Comparison of ENCODE assay signal across 14 cellular contexts in the genomic region with DNA sequence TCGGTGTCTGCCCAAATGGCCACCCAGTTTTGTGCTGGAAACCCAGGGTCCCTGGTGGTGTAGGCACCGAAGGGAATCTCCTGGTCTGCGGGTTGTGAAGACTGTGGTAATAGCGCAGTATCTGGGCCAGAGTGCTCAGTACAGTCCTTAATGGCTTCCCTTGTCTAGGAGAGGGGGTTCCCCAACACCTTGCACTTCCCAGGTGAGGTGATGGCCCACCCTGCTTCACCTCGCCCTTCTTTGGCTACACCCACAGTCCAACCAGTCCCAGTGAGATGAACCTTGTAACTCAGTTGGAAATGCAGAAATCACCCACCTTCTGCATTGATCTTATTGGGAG.
DNase-seq lines count a peak whose midpoint lies in the region; ATAC-seq and TF ChIP-seq lines count a peak whose summit lies in the region.
"Had no signal": no experiment of that assay in that cellular context is flagged by ENCODE, and none has a peak within 500 bp of the region (broad histone marks: within the 10 kb centered on the region; RNA-seq: fewer than 3 reads in every experiment).

No MANE protein-coding gene starts in this region.

- DNase-seq in PC-9 (no peak), stomach (no peak), CD14-positive monocyte (ENCODE audit: low spot score) (no peak), heart right ventricle (no peak)
- DNase-seq in activated CD4-positive, CD25-positive, alpha-beta regulatory T cell (lab: John Stamatoyannopoulos, UW) = no peak
- DNase-seq: Karpas-422, NCI-H187, NCI-H524 treated with DMSO at 0.1 percent for 48 hours, SHP77 treated with DMSO at 0.1 percent for 48 hours had no signal

- H3K9me3 Mint-ChIP-seq in CD14-positive monocyte = peaks cover 3 to 19% (median 13%) of the 10 kb centered on the region in 7 donors

- intact Hi-C loops in PC-9 (cut with micrococcal nuclease; ENCODE audit: unreplicated experiment) (no loop called here), stomach (cut with DNase I; ENCODE audit: low total_unique reads) (no loop called here), CD14-positive monocyte (cut with micrococcal nuclease) (no loop called here), heart right ventricle (cut with DNase I) (no loop called here)

- H3K9ac ChIP-seq in HUES48 (ENCODE audit: low read depth, low read length) = no peak overlapping the region
- H3K9ac ChIP-seq in iPS-18a (ENCODE audit: low read length) = no peak overlapping the region

- no peak overlapping the region for H2AFZ ChIP-seq in PC-9

- no peak for TF ChIP-seq POLR2A in stomach (IDR thresholded peaks at IDR 0.05)

- no peak for TF ChIP-seq CTCF in PC-9 (conservative IDR thresholded peaks at IDR 0.05)
- TF ChIP-seq CTCF in stomach (IDR thresholded peaks at IDR 0.05) = no peak
- TF ChIP-seq CTCF in CD14-positive monocyte (IDR thresholded peaks at IDR 0.05) = no peak
- TF ChIP-seq CTCF in heart right ventricle (IDR thresholded peaks at IDR 0.05) = no peak

- H3K36me3 ChIP-seq in HUES48 (ENCODE audit: control insufficient read depth, insufficient read depth, low read length) (no peaks in the 10 kb centered on the region), PC-9 (ENCODE audit: low read depth) (no peaks in the 10 kb centered on the region), iPS-18a (ENCODE audit: control insufficient read depth, low read depth, low read length) (no peaks in the 10 kb centered on the region), stomach (no peaks in the 10 kb centered on the region), heart right ventricle (no peaks in the 10 kb centered on the region)

- CTCF ChIA-PET in PC-9 (lab: Charles Lee) = no interaction called here

- no peak overlapping the region for H3K27ac Mint-ChIP-seq in CD14-positive monocyte
- H3K27ac Mint-ChIP-seq: B cell had no signal

- TF ChIP-seq EP300 in stomach (IDR thresholded peaks at IDR 0.05) = no peak

- H3K27ac ChIP-seq in HUES48 (ENCODE audit: low read depth, low read length) (peak overlapping the region; percentile 61), PC-9 (peak overlapping the region; percentile 40; the same call in 1 of the 2 replicates), iPS-18a (ENCODE audit: low read length) (peak overlapping the region; percentile 4), stomach (peak overlapping the region; percentile 24 to 69 (median 52)), heart right ventricle (no peak overlapping the region)

- no peaks in the 10 kb centered on the region for H3K27me3 Mint-ChIP-seq in CD14-positive monocyte (ENCODE audit: low read depth in 3 of 3)
- H3K27me3 Mint-ChIP-seq: B cell; CD4-positive, alpha-beta memory T cell had no signal

- H3K4me1 ChIP-seq in HUES48 (ENCODE audit: control insufficient read depth, insufficient read depth, low read length) (peaks cover 13% of the 10 kb centered on the region), PC-9 (replicated peaks; ENCODE audit: insufficient read depth) (peaks cover 24% of the 10 kb centered on the region), iPS-18a (ENCODE audit: control insufficient read depth, low read depth, low read length) (peaks cover 12% of the 10 kb centered on the region), stomach (peaks cover 0 to 8% (median 4%) of the 10 kb centered on the region in 4 donors), heart right ventricle (no peaks in the 10 kb centered on the region)

- H3K79me2 ChIP-seq in PC-9 (ENCODE audit: low read depth) = no peaks in the 10 kb centered on the region

- peaks cover 0 to 2% of the 10 kb centered on the region in 2 donors for H3K36me3 Mint-ChIP-seq in CD14-positive monocyte

- WGBS in stomach, 5 donors = 70 to 100% (median 97%) methylated on average over 2 to 5 of the region's 5 CpGs
- WGBS in heart right ventricle, 2 donors = 92 to 97% methylated on average over 5 of the region's 5 CpGs

- no peaks in the 10 kb centered on the region for H3K9me3 ChIP-seq in HUES48 (ENCODE audit: control insufficient read depth, insufficient read depth, low read length)
- peaks cover 7% of the 10 kb centered on the region for H3K9me3 ChIP-seq in PC-9 (ENCODE audit: insufficient read depth, low read depth)
- no peaks in the 10 kb centered on the region for H3K9me3 ChIP-seq in iPS-18a (ENCODE audit: control insufficient read depth, low read depth, low read length)
- peaks cover 0 to 27% (median 10%) of the 10 kb centered on the region in 4 donors for H3K9me3 ChIP-seq in stomach
- H3K9me3 ChIP-seq in heart right ventricle = peaks cover 0 to 17% (median 5%) of the 10 kb centered on the region in 11 donors

- H3K27me3 ChIP-seq in HUES48 (ENCODE audit: control insufficient read depth, insufficient read depth, low read length) (no peaks in the 10 kb centered on the region), PC-9 (ENCODE audit: insufficient read depth, low read depth) (no peaks in the 10 kb centered on the region), iPS-18a (ENCODE audit: control insufficient read depth, insufficient read depth, low read length) (no peaks in the 10 kb centered on the region), stomach (no peaks in the 10 kb centered on the region), heart right ventricle (peaks cover 0 to 23% (median 4%) of the 10 kb centered on the region in 7 donors)

- H3K4me3 ChIP-seq in HUES48 (ENCODE audit: low read depth, low read length) (no peak overlapping the region), PC-9 (no peak overlapping the region), iPS-18a (ENCODE audit: low read length) (no peak overlapping the region), stomach (no peak overlapping the region), heart right ventricle (no peak overlapping the region)

- no peak for ATAC-seq in heart right ventricle
- ATAC-seq: SK-N-SH treated with all-trans-retinoic acid at 6 μM for 48 hours had no signal

- peaks cover 7% of the 10 kb centered on the region for H3K4me1 Mint-ChIP-seq in CD14-positive monocyte

- no peak overlapping the region for H3K4me3 Mint-ChIP-seq in CD14-positive monocyte
- H3K4me3 Mint-ChIP-seq: B cell had no signal

- H3K4me2 ChIP-seq in PC-9 = peak overlapping the region; percentile 15

- no TSS peak for BruUV-seq in PC-9 (replicated peaks; lab: Mats Ljungman, UMichigan)

- H3K9me2 ChIP-seq in PC-9 (ENCODE audit: insufficient read depth) = peaks cover 3% of the 10 kb centered on the region; the same call in 1 of the 2 replicates

- POLR2A ChIA-PET in PC-9 (lab: Charles Lee; ENCODE audit: unreplicated experiment) = no interaction called here

- no peaks in the 10 kb centered on the region; the same call in 1 of the 2 replicates for H3F3A ChIP-seq in PC-9 (ENCODE audit: insufficient read depth, low read depth)

- no peaks in the 10 kb centered on the region for H4K20me1 ChIP-seq in PC-9 (ENCODE audit: insufficient read depth)

Comparison
In these comparisons a context has a peak if more than half of its experiments do, and no peak if none do; other contexts are left out.
1. H3K27ac ChIP-seq: peak in HUES48 (single experiment), PC-9 (single experiment), iPS-18a (single experiment) and stomach (5 of 5); none in heart right ventricle (0 of 10).